27 cellular contexts compared by ENCODE assay signal in the genomic region with DNA sequence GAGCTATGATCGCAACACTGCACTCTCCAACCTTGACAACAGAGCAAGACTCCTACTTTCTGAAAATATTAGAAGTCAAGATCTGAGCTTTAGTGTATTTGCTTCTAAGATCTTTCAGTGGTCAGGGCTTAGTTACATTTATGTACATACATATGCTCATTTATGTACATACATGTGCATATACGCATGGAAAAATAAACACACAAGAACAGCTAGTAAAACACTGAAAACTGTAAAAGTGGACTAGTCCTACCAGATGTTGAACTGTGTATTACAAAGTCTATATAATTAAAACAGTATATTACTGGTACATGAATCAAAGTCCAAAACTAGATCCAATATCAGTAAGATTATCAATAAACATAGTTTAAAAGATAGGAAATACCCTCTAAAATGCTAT.
"Had no signal": no experiment of that assay in that cellular context is flagged by ENCODE, and none has a peak within 500 bp of the region (broad histone marks: within the 10 kb centered on the region; RNA-seq: fewer than 3 reads in every experiment).

No MANE protein-coding gene starts in this region.

- H3K4me1 Mint-ChIP-seq: WTC11 had no signal

- H3K27me3 ChIP-seq: breast epithelium, Peyer's patch, SJSA1 had no signal

- H3K4me1 ChIP-seq: breast epithelium, SJSA1 had no signal

- H3K27ac ChIP-seq: breast epithelium, Peyer's patch, RWPE1, SJSA1 had no signal

- H3K9me3 Mint-ChIP-seq: activated naive CD4-positive, alpha-beta T cell treated with anti-CD3 and anti-CD28 coated beads for 36 hours; activated naive CD8-positive, alpha-beta T cell treated with anti-CD3 and anti-CD28 coated beads for 36 hours; activated T-cell treated with anti-CD3 and anti-CD28 coated beads, Interleukin-2, amount 50 U/mL, for 4 hours; T-helper 1 cell treated with Interleukin-12 subunit alpha and Interleukin-12 subunit beta and Interleukin-4 antibody, amounts not matched to agents 30 μg/mL and 1 μg/mL, for 36 hours; WTC11 had no signal

- DNase-seq: activated CD4-positive, alpha-beta T cell treated with anti-CD3 and anti-CD28 coated beads for 48 hours; activated CD4-positive, alpha-beta T cell treated with anti-CD3 and anti-CD28 coated beads, Interleukin-2, amount 50 U/mL, for 4 hours; activated CD4-positive, CD25-positive, alpha-beta regulatory T cell treated with anti-CD3 and anti-CD28 coated beads, Interleukin-2, amount 50 U/mL, for 72 hours; activated CD8-positive, alpha-beta memory T cell treated with anti-CD3 and anti-CD28 coated beads, Interleukin-2, amount 50 U/mL, for 48 hours; activated CD8-positive, alpha-beta T cell treated with anti-CD3 and anti-CD28 coated beads, Interleukin-2, amount 10 ng/mL, durations not matched to agents 7 days and 5 days; activated effector memory CD4-positive, alpha-beta T cell treated with anti-CD3 and anti-CD28 coated beads, Interleukin-2, amount 50 U/mL, for 16 hours; activated naive CD4-positive, alpha-beta T cell treated with anti-CD3 and anti-CD28 coated beads for 36 hours; activated naive CD8-positive, alpha-beta T cell treated with anti-CD3 and anti-CD28 coated beads for 36 hours; activated T-cell treated with anti-CD3 and anti-CD28 coated beads, Interleukin-2, amount 50 U/mL, for 4 hours; caudate nucleus; Karpas-422; NCI-H1105 treated with DMSO at 0.1 percent for 48 hours; NCI-H146; NCI-H187 treated with DMSO at 0.1 percent for 48 hours; NCI-H2081 treated with DMSO at 0.1 percent for 48 hours; NCI-H446; NCI-H524; Peyer's patch; Right ventricle myocardium superior; T-helper 9 cell had no signal

- H3K4me3 ChIP-seq: breast epithelium, K562, Peyer's patch, SJSA1 had no signal

- ATAC-seq: activated CD8-positive, alpha-beta T cell treated with anti-CD3 and anti-CD28 coated beads, Interleukin-2, amount 10 ng/mL, durations not matched to agents 7 days and 5 days; activated T-cell treated with anti-CD3 and anti-CD28 coated beads, Interleukin-2, amount 50 U/mL, for 4 hours; K562; SK-N-SH treated with all-trans-retinoic acid at 6 μM for 48 hours; WTC11 had no signal

- H3K27ac Mint-ChIP-seq: activated CD8-positive, alpha-beta T cell treated with anti-CD3 and anti-CD28 coated beads, Interleukin-2, amount 10 ng/mL, durations not matched to agents 7 days and 5 days; T-helper 1 cell treated with Interleukin-12 subunit alpha and Interleukin-12 subunit beta and Interleukin-4 antibody, amounts not matched to agents 30 μg/mL and 1 μg/mL, for 36 hours; WTC11 had no signal

- H3K27me3 Mint-ChIP-seq: activated naive CD8-positive, alpha-beta T cell treated with anti-CD3 and anti-CD28 coated beads for 36 hours had no signal

- H3K9me3 ChIP-seq: breast epithelium, Peyer's patch, SJSA1 had no signal

- FAIRE-seq: K562 had no signal

- H3K4me3 Mint-ChIP-seq: activated CD8-positive, alpha-beta T cell treated with anti-CD3 and anti-CD28 coated beads, Interleukin-2, amount 10 ng/mL, durations not matched to agents 7 days and 5 days; activated naive CD4-positive, alpha-beta T cell treated with anti-CD3 and anti-CD28 coated beads for 36 hours; activated naive CD8-positive, alpha-beta T cell treated with anti-CD3 and anti-CD28 coated beads for 36 hours; activated T-cell treated with anti-CD3 and anti-CD28 coated beads, Interleukin-2, amount 50 U/mL, for 4 hours; T-helper 1 cell treated with Interleukin-12 subunit alpha and Interleukin-12 subunit beta and Interleukin-4 antibody, amounts not matched to agents 30 μg/mL and 1 μg/mL, for 36 hours; WTC11 had no signal
